In the genomic region with DNA sequence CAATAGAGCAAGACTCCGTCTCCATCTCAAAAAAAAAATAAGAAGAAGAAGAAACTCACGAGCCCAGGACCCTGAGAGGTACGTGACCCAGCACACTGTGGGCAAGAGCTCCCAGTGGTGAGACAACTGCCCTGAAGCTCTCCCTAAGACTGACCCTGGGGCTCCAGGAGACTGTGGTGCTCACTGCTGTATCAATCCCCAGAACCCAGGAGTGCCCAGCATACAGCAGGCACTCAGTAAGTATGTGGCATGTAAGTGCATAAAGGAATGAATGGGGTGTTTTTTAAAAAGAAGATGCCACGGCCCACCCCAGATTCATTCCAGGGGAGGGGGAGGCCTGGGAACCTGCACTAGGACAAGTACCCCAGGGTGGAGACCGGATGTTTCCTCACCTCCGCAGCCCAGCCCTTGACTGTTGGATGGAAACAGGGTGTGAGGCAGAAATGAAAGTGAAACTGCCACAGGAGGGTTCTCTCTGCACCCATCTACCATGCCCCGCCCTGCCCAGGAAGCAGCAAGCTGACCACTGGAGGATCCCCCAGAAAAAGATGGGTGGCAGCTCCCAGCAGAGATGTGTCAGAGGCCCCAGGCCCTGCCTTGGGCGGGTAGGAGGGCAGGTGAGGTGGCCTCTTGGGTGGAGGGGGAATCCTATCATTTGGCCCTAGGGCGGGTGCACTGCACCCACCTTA, we compare ENCODE assay signal across 8 cellular contexts. TPM values are rescaled to one million over a fixed set of nuclear protein-coding genes. Genes with fewer than 3 reads are reported as not detected.
DNase-seq lines count a peak whose midpoint lies in the region; ATAC-seq lines count a peak whose summit lies in the region.

No MANE protein-coding gene starts in this region.

- no peak overlapping the region for H3K18ac ChIP-seq in trophoblast cell (ENCODE audit: low read length)

- no peak overlapping the region for H3K23ac ChIP-seq in trophoblast cell (ENCODE audit: low read length)

- DNase-seq in NCI-H2107 treated with DMSO at 0.1 percent for 48 hours (lab: John Stamatoyannopoulos, UW; ENCODE audit: unreplicated experiment): peak; percentile 73
- DNase-seq in activated T-cell treated with anti-CD3 and anti-CD28 coated beads, Interleukin-2, amount 50 U/mL, for 24 hours: peak; percentile 69
- peak; percentile 22 to 29 for DNase-seq in memory B cell (ENCODE audit: low spot score in 2 of 2)
- DNase-seq in dermis blood vessel endothelial cell: no peak
- DNase-seq in NCI-H1105 (lab: John Stamatoyannopoulos, UW): no peak
- no peak for DNase-seq in trophoblast cell

- H2AFZ ChIP-seq in trophoblast cell (ENCODE audit: insufficient read depth, low read length, poor library complexity): no peak overlapping the region

- peaks cover 33% of the 10 kb centered on the region for H3K4me1 Mint-ChIP-seq in activated T-cell treated with anti-CD3 and anti-CD28 coated beads, Interleukin-2, amount 50 U/mL, for 24 hours (ENCODE audit: low read depth)
- peaks cover 47% of the 10 kb centered on the region for H3K4me1 Mint-ChIP-seq in memory B cell

- H4K91ac ChIP-seq in trophoblast cell (ENCODE audit: low read depth, low read length): no peak overlapping the region

- H2BK5ac ChIP-seq in trophoblast cell (ENCODE audit: low read depth, low read length, poor library complexity): no peak overlapping the region

- no CpG with 5 or more reads among the region's 9 CpGs for WGBS in trophoblast cell (ENCODE audit: extremely low coverage, insufficient coverage, insufficient read length)

- H3K27me3 ChIP-seq in trophoblast cell (ENCODE audit: insufficient read depth, low read length): no peaks in the 10 kb centered on the region

- H3K9me3 ChIP-seq in trophoblast cell (ENCODE audit: insufficient read depth, low read depth, low read length): no peaks in the 10 kb centered on the region

- H3K4me1 ChIP-seq in trophoblast cell (ENCODE audit: control insufficient read depth in 1 of 2, insufficient read depth in 2 of 2, low read length in 2 of 2): peaks cover 8 to 22% of the 10 kb centered on the region in 2 experiments

- H3K79me1 ChIP-seq in trophoblast cell (ENCODE audit: low read length): peaks cover 1% of the 10 kb centered on the region

- no peak overlapping the region for H2BK12ac ChIP-seq in trophoblast cell (ENCODE audit: low read length)

- H2AK5ac ChIP-seq in trophoblast cell (ENCODE audit: low read length): no peak overlapping the region

- H3K14ac ChIP-seq in trophoblast cell (ENCODE audit: low read length): no peak overlapping the region

- H2BK120ac ChIP-seq in trophoblast cell (ENCODE audit: insufficient read depth, low read length, poor library complexity): no peak overlapping the region

- no peaks in the 10 kb centered on the region for H3K79me2 ChIP-seq in trophoblast cell (ENCODE audit: control insufficient read depth, insufficient read depth, low read length, poor library complexity)

- H3K36me3 Mint-ChIP-seq in activated T-cell treated with anti-CD3 and anti-CD28 coated beads, Interleukin-2, amount 50 U/mL, for 24 hours (ENCODE audit: low read depth): peaks cover 3% of the 10 kb centered on the region
- no peaks in the 10 kb centered on the region for H3K36me3 Mint-ChIP-seq in memory B cell

- ATAC-seq in GM18508 (IDR thresholded peaks at IDR 0.05; ENCODE audit: insufficient read depth, unreplicated experiment) (peak; percentile 70), HG02588 (IDR thresholded peaks at IDR 0.05; ENCODE audit: unreplicated experiment) (peak; percentile 95), memory B cell (ENCODE audit: low read depth) (peak; percentile 92)

- no peak overlapping the region for H4K12ac ChIP-seq in trophoblast cell (ENCODE audit: low read depth, low read length)

- peak overlapping the region; percentile 59 for H3K4me3 Mint-ChIP-seq in activated T-cell treated with anti-CD3 and anti-CD28 coated beads, Interleukin-2, amount 50 U/mL, for 24 hours
- peak overlapping the region; percentile 83 for H3K4me3 Mint-ChIP-seq in memory B cell

- no peak overlapping the region for H3K4me2 ChIP-seq in trophoblast cell (ENCODE audit: low read length)

- no peak overlapping the region for H3K4ac ChIP-seq in trophoblast cell (ENCODE audit: low read depth, low read length)

- no peak overlapping the region for H4K8ac ChIP-seq in trophoblast cell (ENCODE audit: low read depth, low read length)

- no peak overlapping the region for H3K4me3 ChIP-seq in trophoblast cell (ENCODE audit: low read depth, low read length)

- no peak overlapping the region for H3K27ac ChIP-seq in trophoblast cell (ENCODE audit: low read depth, low read length)

- no peaks in the 10 kb centered on the region for H3K9me3 Mint-ChIP-seq in activated T-cell treated with anti-CD3 and anti-CD28 coated beads, Interleukin-2, amount 50 U/mL, for 24 hours
- no peaks in the 10 kb centered on the region for H3K9me3 Mint-ChIP-seq in memory B cell

- no peaks in the 10 kb centered on the region for H3K27me3 Mint-ChIP-seq in activated T-cell treated with anti-CD3 and anti-CD28 coated beads, Interleukin-2, amount 50 U/mL, for 24 hours
- H3K27me3 Mint-ChIP-seq in memory B cell: no peaks in the 10 kb centered on the region

- H3K27ac Mint-ChIP-seq in activated T-cell treated with anti-CD3 and anti-CD28 coated beads, Interleukin-2, amount 50 U/mL, for 24 hours: peak overlapping the region; percentile 91
- H3K27ac Mint-ChIP-seq in memory B cell: peak overlapping the region; percentile 85

- H3K9ac ChIP-seq in trophoblast cell (ENCODE audit: low read length): no peak overlapping the region

- H3K36me3 ChIP-seq in trophoblast cell (ENCODE audit: control insufficient read depth in 1 of 2, insufficient read depth in 2 of 2, low read length in 2 of 2): no peaks in the 10 kb centered on the region

RNA-seq across cellular contexts. Expression of a gene that starts 12.2 kb away (rescaled TPM):
- total RNA-seq in dermis blood vessel endothelial cell: 24.0 and 41.3 TPM in 2 replicates
- polyA plus RNA-seq in trophoblast cell (2013): 14.2 and 14.7 TPM in 2 replicates

Comparison
In these comparisons a context has a peak if more than half of its experiments do, and no peak if none do; other contexts are left out.
1. DNase-seq: peak in NCI-H2107 treated with DMSO at 0.1 percent for 48 hours (single experiment), activated T-cell treated with anti-CD3 and anti-CD28 coated beads, Interleukin-2, amount 50 U/mL, for 24 hours (single experiment) and memory B cell (2 of 2); none in dermis blood vessel endothelial cell (single experiment), NCI-H1105 (single experiment) and trophoblast cell (0 of 2).
2. Peak in every context shown above with its lines, with median percentiles within 50 percentile points of each other: ATAC-seq.